ENCODE assay signal across 8 cellular contexts in genomic region chr9:14320272-14321245, GRCh38.
DNase-seq lines count a peak whose midpoint lies in the region; ATAC-seq and TF ChIP-seq lines count a peak whose summit lies in the region.

No MANE protein-coding gene starts in this region.

- peak overlapping the region; percentile 34 for H3K4me3 ChIP-seq in choroid plexus epithelial cell (ENCODE audit: low read depth, low read length)

- no peak for ATAC-seq in HG02763 (IDR thresholded peaks at IDR 0.05; ENCODE audit: unreplicated experiment)
- ATAC-seq in HG02610 (IDR thresholded peaks at IDR 0.05; ENCODE audit: unreplicated experiment): no peak

- TF ChIP-seq CTCF in choroid plexus epithelial cell (conservative IDR thresholded peaks at IDR 0.05; ENCODE audit: low read depth, low read length): no peak

- peak; percentile 26 for DNase-seq in NK-92 treated with Interleukin-12 subunit alpha and Interleukin-12 subunit beta, amount 100 ng/mL, for 24 hours (lab: John Stamatoyannopoulos, UW)
- DNase-seq in NK-92 (lab: John Stamatoyannopoulos, UW; ENCODE audit: unreplicated experiment) (no peak), NCI-H69 (lab: John Stamatoyannopoulos, UW) (peak; percentile 77), choroid plexus epithelial cell (ENCODE audit: low read depth) (peak; percentile 97), middle frontal gyrus (ENCODE audit: extremely low spot score, low spot score) (peak; percentile 10), Kasumi-1 (lab: John Stamatoyannopoulos, UW) (no peak)

Comparison
In these comparisons a context has a peak if more than half of its experiments do, and no peak if none do; other contexts are left out.
1. DNase-seq: peak in NK-92 treated with Interleukin-12 subunit alpha and Interleukin-12 subunit beta, amount 100 ng/mL, for 24 hours (single experiment), NCI-H69 (single experiment), choroid plexus epithelial cell (single experiment) and middle frontal gyrus (single experiment); none in NK-92 (single experiment) and Kasumi-1 (0 of 2).